ENCODE assay signal across 1 cellular context in genomic region chr11:72112541-72113136, GRCh38.
A peak's percentile ranks its signal among the peaks of the same experiment; 100 is the strongest.
TF ChIP-seq lines count a peak whose summit lies in the region.

ANAPC15 (minus strand) TSS chr11:72112695; CDS start chr11:72111276, 1,419 bp downstream.

TF ChIP-seq in HepG2, 621 proteins besides CTCF, POLR2A, EP300 and RAD21 (continued from another document and continues in another):
- TF ChIP-seq HINFP (CRISPR knock-in tag; IDR thresholded peaks at IDR 0.05; ENCODE audit: low read depth) (0 out of 2 replicates have a peak, but pooled peaks have one; percentile 56), ZNF615 (CRISPR knock-in tag; IDR thresholded peaks at IDR 0.05; ENCODE audit: borderline replicate concordance) (no peak), ZFP37 (CRISPR knock-in tag; IDR thresholded peaks at IDR 0.05; ENCODE audit: borderline replicate concordance) (0 out of 2 replicates have a peak, but pooled peaks have one; percentile 45), ZKSCAN5 (CRISPR knock-in tag; IDR thresholded peaks at IDR 0.05) (no peak), ZMAT3 (CRISPR knock-in tag; conservative IDR thresholded peaks at IDR 0.05) (no peak), ERF (CRISPR knock-in tag; IDR thresholded peaks at IDR 0.05) (peak; percentile 82), BCL3 (CRISPR knock-in tag; IDR thresholded peaks at IDR 0.05) (no peak), ELF3 (CRISPR knock-in tag; IDR thresholded peaks at IDR 0.05) (peak; percentile 79), ZNF558 (CRISPR knock-in tag; IDR thresholded peaks at IDR 0.05; ENCODE audit: borderline replicate concordance) (no peak), ZNF687 (CRISPR knock-in tag; IDR thresholded peaks at IDR 0.05) (peak; percentile 86), FOXJ3 (CRISPR knock-in tag; IDR thresholded peaks at IDR 0.05; ENCODE audit: borderline replicate concordance) (no peak), NFIC (IDR thresholded peaks at IDR 0.05; ENCODE audit: low read length) (no peak), TIGD3 (CRISPR knock-in tag; IDR thresholded peaks at IDR 0.05; ENCODE audit: borderline replicate concordance) (no peak), ZSCAN12 (CRISPR knock-in tag; IDR thresholded peaks at IDR 0.05) (0 out of 2 replicates have a peak, but pooled peaks have one; percentile 43), GFI1 (CRISPR knock-in tag; IDR thresholded peaks at IDR 0.05; ENCODE audit: borderline replicate concordance) (0 out of 2 replicates have a peak, but pooled peaks have one; percentile 6)
- TF ChIP-seq, protein P1, sequence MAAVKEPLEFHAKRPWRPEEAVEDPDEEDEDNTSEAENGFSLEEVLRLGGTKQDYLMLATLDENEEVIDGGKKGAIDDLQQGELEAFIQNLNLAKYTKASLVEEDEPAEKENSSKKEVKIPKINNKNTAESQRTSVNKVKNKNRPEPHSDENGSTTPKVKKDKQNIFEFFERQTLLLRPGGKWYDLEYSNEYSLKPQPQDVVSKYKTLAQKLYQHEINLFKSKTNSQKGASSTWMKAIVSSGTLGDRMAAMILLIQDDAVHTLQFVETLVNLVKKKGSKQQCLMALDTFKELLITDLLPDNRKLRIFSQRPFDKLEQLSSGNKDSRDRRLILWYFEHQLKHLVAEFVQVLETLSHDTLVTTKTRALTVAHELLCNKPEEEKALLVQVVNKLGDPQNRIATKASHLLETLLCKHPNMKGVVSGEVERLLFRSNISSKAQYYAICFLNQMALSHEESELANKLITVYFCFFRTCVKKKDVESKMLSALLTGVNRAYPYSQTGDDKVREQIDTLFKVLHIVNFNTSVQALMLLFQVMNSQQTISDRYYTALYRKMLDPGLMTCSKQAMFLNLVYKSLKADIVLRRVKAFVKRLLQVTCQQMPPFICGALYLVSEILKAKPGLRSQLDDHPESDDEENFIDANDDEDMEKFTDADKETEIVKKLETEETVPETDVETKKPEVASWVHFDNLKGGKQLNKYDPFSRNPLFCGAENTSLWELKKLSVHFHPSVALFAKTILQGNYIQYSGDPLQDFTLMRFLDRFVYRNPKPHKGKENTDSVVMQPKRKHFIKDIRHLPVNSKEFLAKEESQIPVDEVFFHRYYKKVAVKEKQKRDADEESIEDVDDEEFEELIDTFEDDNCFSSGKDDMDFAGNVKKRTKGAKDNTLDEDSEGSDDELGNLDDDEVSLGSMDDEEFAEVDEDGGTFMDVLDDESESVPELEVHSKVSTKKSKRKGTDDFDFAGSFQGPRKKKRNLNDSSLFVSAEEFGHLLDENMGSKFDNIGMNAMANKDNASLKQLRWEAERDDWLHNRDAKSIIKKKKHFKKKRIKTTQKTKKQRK (IDR thresholded peaks at IDR 0.05; ENCODE audit: low read length), result no peak
- TF ChIP-seq, protein P2, sequence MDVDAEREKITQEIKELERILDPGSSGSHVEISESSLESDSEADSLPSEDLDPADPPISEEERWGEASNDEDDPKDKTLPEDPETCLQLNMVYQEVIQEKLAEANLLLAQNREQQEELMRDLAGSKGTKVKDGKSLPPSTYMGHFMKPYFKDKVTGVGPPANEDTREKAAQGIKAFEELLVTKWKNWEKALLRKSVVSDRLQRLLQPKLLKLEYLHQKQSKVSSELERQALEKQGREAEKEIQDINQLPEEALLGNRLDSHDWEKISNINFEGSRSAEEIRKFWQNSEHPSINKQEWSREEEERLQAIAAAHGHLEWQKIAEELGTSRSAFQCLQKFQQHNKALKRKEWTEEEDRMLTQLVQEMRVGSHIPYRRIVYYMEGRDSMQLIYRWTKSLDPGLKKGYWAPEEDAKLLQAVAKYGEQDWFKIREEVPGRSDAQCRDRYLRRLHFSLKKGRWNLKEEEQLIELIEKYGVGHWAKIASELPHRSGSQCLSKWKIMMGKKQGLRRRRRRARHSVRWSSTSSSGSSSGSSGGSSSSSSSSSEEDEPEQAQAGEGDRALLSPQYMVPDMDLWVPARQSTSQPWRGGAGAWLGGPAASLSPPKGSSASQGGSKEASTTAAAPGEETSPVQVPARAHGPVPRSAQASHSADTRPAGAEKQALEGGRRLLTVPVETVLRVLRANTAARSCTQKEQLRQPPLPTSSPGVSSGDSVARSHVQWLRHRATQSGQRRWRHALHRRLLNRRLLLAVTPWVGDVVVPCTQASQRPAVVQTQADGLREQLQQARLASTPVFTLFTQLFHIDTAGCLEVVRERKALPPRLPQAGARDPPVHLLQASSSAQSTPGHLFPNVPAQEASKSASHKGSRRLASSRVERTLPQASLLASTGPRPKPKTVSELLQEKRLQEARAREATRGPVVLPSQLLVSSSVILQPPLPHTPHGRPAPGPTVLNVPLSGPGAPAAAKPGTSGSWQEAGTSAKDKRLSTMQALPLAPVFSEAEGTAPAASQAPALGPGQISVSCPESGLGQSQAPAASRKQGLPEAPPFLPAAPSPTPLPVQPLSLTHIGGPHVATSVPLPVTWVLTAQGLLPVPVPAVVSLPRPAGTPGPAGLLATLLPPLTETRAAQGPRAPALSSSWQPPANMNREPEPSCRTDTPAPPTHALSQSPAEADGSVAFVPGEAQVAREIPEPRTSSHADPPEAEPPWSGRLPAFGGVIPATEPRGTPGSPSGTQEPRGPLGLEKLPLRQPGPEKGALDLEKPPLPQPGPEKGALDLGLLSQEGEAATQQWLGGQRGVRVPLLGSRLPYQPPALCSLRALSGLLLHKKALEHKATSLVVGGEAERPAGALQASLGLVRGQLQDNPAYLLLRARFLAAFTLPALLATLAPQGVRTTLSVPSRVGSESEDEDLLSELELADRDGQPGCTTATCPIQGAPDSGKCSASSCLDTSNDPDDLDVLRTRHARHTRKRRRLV (CRISPR knock-in tag; IDR thresholded peaks at IDR 0.05), result no peak; the same call in 1 of the 2 replicates
- TF ChIP-seq, protein P3, sequence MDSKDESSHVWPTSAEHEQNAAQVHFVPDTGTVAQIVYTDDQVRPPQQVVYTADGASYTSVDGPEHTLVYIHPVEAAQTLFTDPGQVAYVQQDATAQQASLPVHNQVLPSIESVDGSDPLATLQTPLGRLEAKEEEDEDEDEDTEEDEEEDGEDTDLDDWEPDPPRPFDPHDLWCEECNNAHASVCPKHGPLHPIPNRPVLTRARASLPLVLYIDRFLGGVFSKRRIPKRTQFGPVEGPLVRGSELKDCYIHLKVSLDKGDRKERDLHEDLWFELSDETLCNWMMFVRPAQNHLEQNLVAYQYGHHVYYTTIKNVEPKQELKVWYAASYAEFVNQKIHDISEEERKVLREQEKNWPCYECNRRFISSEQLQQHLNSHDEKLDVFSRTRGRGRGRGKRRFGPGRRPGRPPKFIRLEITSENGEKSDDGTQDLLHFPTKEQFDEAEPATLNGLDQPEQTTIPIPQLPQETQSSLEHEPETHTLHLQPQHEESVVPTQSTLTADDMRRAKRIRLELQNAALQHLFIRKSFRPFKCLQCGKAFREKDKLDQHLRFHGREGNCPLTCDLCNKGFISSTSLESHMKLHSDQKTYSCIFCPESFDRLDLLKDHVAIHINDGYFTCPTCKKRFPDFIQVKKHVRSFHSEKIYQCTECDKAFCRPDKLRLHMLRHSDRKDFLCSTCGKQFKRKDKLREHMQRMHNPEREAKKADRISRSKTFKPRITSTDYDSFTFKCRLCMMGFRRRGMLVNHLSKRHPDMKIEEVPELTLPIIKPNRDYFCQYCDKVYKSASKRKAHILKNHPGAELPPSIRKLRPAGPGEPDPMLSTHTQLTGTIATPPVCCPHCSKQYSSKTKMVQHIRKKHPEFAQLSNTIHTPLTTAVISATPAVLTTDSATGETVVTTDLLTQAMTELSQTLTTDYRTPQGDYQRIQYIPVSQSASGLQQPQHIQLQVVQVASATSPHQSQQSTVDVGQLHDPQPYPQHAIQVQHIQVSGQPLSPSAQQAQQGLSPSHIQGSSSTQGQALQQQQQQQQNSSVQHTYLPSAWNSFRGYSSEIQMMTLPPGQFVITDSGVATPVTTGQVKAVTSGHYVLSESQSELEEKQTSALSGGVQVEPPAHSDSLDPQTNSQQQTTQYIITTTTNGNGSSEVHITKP (CRISPR knock-in tag; IDR thresholded peaks at IDR 0.05; ENCODE audit: low read depth), result 0 out of 2 replicates have a peak, but pooled peaks have one; percentile 6
- TF ChIP-seq, protein P4, sequence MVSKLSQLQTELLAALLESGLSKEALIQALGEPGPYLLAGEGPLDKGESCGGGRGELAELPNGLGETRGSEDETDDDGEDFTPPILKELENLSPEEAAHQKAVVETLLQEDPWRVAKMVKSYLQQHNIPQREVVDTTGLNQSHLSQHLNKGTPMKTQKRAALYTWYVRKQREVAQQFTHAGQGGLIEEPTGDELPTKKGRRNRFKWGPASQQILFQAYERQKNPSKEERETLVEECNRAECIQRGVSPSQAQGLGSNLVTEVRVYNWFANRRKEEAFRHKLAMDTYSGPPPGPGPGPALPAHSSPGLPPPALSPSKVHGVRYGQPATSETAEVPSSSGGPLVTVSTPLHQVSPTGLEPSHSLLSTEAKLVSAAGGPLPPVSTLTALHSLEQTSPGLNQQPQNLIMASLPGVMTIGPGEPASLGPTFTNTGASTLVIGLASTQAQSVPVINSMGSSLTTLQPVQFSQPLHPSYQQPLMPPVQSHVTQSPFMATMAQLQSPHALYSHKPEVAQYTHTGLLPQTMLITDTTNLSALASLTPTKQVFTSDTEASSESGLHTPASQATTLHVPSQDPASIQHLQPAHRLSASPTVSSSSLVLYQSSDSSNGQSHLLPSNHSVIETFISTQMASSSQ (IDR thresholded peaks at IDR 0.05; ENCODE audit: low read depth), result no peak
- TF ChIP-seq, protein P4 (CRISPR knock-in tag; IDR thresholded peaks at IDR 0.05; ENCODE audit: borderline replicate concordance), result no peak; the same call in 1 of the 2 replicates
